In genomic region chr1:116931016-116931918, GRCh38 we compare ENCODE assay signal across 1 cellular context.
TF ChIP-seq lines count a peak whose summit lies in the region.

No MANE protein-coding gene starts in this region.

TF ChIP-seq in HepG2, 621 proteins besides CTCF, POLR2A, EP300 and RAD21:
- TF ChIP-seq IKZF1 (IDR thresholded peaks at IDR 0.05) (no peak), ZNF501 (CRISPR knock-in tag; IDR thresholded peaks at IDR 0.05) (no peak), GTF3A (CRISPR knock-in tag; conservative IDR thresholded peaks at IDR 0.05) (no peak), AFF4 (CRISPR knock-in tag; IDR thresholded peaks at IDR 0.05) (no peak), CCDC6 (CRISPR knock-in tag; IDR thresholded peaks at IDR 0.05) (no peak), ATM (IDR thresholded peaks at IDR 0.05; ENCODE audit: borderline replicate concordance) (no peak), HNRNPH1 (optimal IDR thresholded peaks at IDR 0.05; ENCODE audit: low read depth, low read length) (no peak), ZNF318 (CRISPR knock-in tag; IDR thresholded peaks at IDR 0.05) (no peak), NAIF1 (CRISPR knock-in tag; IDR thresholded peaks at IDR 0.05; ENCODE audit: borderline replicate concordance) (no peak), MBD4 (IDR thresholded peaks at IDR 0.05; ENCODE audit: borderline replicate concordance, low read length) (no peak), ZNF12 (CRISPR knock-in tag; IDR thresholded peaks at IDR 0.05) (no peak)
- TF ChIP-seq, protein P1, sequence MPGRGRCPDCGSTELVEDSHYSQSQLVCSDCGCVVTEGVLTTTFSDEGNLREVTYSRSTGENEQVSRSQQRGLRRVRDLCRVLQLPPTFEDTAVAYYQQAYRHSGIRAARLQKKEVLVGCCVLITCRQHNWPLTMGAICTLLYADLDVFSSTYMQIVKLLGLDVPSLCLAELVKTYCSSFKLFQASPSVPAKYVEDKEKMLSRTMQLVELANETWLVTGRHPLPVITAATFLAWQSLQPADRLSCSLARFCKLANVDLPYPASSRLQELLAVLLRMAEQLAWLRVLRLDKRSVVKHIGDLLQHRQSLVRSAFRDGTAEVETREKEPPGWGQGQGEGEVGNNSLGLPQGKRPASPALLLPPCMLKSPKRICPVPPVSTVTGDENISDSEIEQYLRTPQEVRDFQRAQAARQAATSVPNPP (CRISPR knock-in tag; IDR thresholded peaks at IDR 0.05), result no peak
- TF ChIP-seq, protein P2, sequence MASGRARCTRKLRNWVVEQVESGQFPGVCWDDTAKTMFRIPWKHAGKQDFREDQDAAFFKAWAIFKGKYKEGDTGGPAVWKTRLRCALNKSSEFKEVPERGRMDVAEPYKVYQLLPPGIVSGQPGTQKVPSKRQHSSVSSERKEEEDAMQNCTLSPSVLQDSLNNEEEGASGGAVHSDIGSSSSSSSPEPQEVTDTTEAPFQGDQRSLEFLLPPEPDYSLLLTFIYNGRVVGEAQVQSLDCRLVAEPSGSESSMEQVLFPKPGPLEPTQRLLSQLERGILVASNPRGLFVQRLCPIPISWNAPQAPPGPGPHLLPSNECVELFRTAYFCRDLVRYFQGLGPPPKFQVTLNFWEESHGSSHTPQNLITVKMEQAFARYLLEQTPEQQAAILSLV (CRISPR knock-in tag; IDR thresholded peaks at IDR 0.05; ENCODE audit: borderline replicate concordance), result no peak
- TF ChIP-seq, protein P3, sequence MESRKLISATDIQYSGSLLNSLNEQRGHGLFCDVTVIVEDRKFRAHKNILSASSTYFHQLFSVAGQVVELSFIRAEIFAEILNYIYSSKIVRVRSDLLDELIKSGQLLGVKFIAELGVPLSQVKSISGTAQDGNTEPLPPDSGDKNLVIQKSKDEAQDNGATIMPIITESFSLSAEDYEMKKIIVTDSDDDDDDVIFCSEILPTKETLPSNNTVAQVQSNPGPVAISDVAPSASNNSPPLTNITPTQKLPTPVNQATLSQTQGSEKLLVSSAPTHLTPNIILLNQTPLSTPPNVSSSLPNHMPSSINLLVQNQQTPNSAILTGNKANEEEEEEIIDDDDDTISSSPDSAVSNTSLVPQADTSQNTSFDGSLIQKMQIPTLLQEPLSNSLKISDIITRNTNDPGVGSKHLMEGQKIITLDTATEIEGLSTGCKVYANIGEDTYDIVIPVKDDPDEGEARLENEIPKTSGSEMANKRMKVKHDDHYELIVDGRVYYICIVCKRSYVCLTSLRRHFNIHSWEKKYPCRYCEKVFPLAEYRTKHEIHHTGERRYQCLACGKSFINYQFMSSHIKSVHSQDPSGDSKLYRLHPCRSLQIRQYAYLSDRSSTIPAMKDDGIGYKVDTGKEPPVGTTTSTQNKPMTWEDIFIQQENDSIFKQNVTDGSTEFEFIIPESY (CRISPR knock-in tag; IDR thresholded peaks at IDR 0.05), result no peak
